21 cellular contexts compared by ENCODE assay signal in genomic region chr4:7331682-7332000, GRCh38.
DNase-seq lines count a peak whose midpoint lies in the region; ATAC-seq, FAIRE-seq and TF ChIP-seq lines count a peak whose summit lies in the region.
"Had no signal": no experiment of that assay in that cellular context is flagged by ENCODE, and none has a peak within 500 bp of the region (broad histone marks: within the 10 kb centered on the region; RNA-seq: fewer than 3 reads in every experiment).

No MANE protein-coding gene starts in this region.

- H3K79me1 ChIP-seq in neuronal stem cell (ENCODE audit: low read depth, low read length): peaks cover 3% of the 10 kb centered on the region

- intact Hi-C loops in left ventricle myocardium inferior (cut with micrococcal nuclease): no loop called here
- intact Hi-C loops in right cardiac atrium (cut with DNase I): no loop called here
- intact Hi-C loops in lower lobe of right lung (cut with DNase I): no loop called here
- intact Hi-C loops in kidney (cut with DNase I): no loop called here

- H4K8ac ChIP-seq in neuronal stem cell (ENCODE audit: low read depth, low read length): no peak overlapping the region

- TF ChIP-seq CTCF in left ventricle myocardium inferior (IDR thresholded peaks at IDR 0.05; ENCODE audit: borderline replicate concordance): no peak
- no peak for TF ChIP-seq CTCF in lower lobe of right lung (IDR thresholded peaks at IDR 0.05)
- no peak for TF ChIP-seq CTCF in kidney (IDR thresholded peaks at IDR 0.05; ENCODE audit: borderline replicate concordance, extremely low read depth, insufficient read depth)

- H2BK12ac ChIP-seq in neuronal stem cell (ENCODE audit: low read length): peak overlapping the region; percentile 60

- no peak overlapping the region for H4K91ac ChIP-seq in neuronal stem cell (ENCODE audit: low read depth, low read length, poor library complexity)

- no peak for ATAC-seq in right cardiac atrium
- no peak for ATAC-seq in lower lobe of right lung
- no peak for ATAC-seq in HG03432 (IDR thresholded peaks at IDR 0.05; ENCODE audit: unreplicated experiment)
- ATAC-seq: CD8-positive, alpha-beta T cell had no signal

- H3K4me1 ChIP-seq in left ventricle myocardium inferior: peaks cover 22% of the 10 kb centered on the region
- H3K4me1 ChIP-seq in right cardiac atrium (ENCODE audit: control insufficient read depth, insufficient read depth, low read length): no peaks in the 10 kb centered on the region
- peaks cover 5% of the 10 kb centered on the region for H3K4me1 ChIP-seq in lower lobe of right lung
- H3K4me1 ChIP-seq in neuronal stem cell (ENCODE audit: control insufficient read depth in 2 of 2, insufficient read depth in 1 of 2, low read depth in 1 of 2, low read length in 2 of 2): peaks cover 0 to 24% of the 10 kb centered on the region in 2 donors
- H3K4me1 ChIP-seq in kidney (ENCODE audit: control insufficient read depth in 1 of 2, insufficient read depth in 1 of 2, low read depth in 1 of 2, low read length in 2 of 2): peaks cover 0 to 2% of the 10 kb centered on the region in 2 donors
- H3K4me1 ChIP-seq: Caco-2 had no signal

- peak overlapping the region; percentile 41 for H2AK5ac ChIP-seq in neuronal stem cell (ENCODE audit: low read depth, low read length)

- no peak overlapping the region for H2BK5ac ChIP-seq in neuronal stem cell (ENCODE audit: low read length)

- DNase-seq in left ventricle myocardium inferior: peak; percentile 7
- no peak for DNase-seq in right cardiac atrium
- DNase-seq in lower lobe of right lung: peak; percentile 28
- DNase-seq in neuronal stem cell (ENCODE audit: low spot score): no peak
- no peak for DNase-seq in kidney
- DNase-seq in SKM-1 treated with dmso at 0.1 percent for 144 hours (lab: John Stamatoyannopoulos, UW; ENCODE audit: unreplicated experiment): no peak
- DNase-seq: 8988T; Caco-2; CD4-positive, CD25-positive, alpha-beta regulatory T cell; CD8-positive, alpha-beta T cell; DMS153; DND-41; H7; HCEC 1CT had no signal

- H2AFZ ChIP-seq in neuronal stem cell (ENCODE audit: low read length): no peak overlapping the region
- H2AFZ ChIP-seq: GM23248 had no signal

- no peak overlapping the region for H3K4me3 ChIP-seq in left ventricle myocardium inferior
- no peak overlapping the region for H3K4me3 ChIP-seq in right cardiac atrium (ENCODE audit: low read length)
- no peak overlapping the region for H3K4me3 ChIP-seq in lower lobe of right lung
- H3K4me3 ChIP-seq in neuronal stem cell (ENCODE audit: low read length in 2 of 2): no peak overlapping the region
- no peak overlapping the region for H3K4me3 ChIP-seq in kidney (ENCODE audit: low read length in 2 of 2)
- H3K4me3 ChIP-seq: BLaER1, GM23248 had no signal

- H3K14ac ChIP-seq in neuronal stem cell (ENCODE audit: low read length): no peak overlapping the region

- no peaks in the 10 kb centered on the region for H3K9me3 ChIP-seq in left ventricle myocardium inferior (replicated peaks)
- H3K9me3 ChIP-seq in right cardiac atrium (ENCODE audit: control insufficient read depth, low read length): no peaks in the 10 kb centered on the region
- no peaks in the 10 kb centered on the region for H3K9me3 ChIP-seq in lower lobe of right lung
- no peaks in the 10 kb centered on the region for H3K9me3 ChIP-seq in neuronal stem cell (replicated peaks in 1 of 2; ENCODE audit: control insufficient read depth in 2 of 2, insufficient read depth in 1 of 2, low read depth in 1 of 2, low read length in 2 of 2)
- H3K9me3 ChIP-seq in kidney (ENCODE audit: control insufficient read depth in 1 of 2, low read length in 2 of 2): no peaks in the 10 kb centered on the region
- H3K9me3 ChIP-seq: BLaER1, Caco-2 had no signal

- 89% methylated on average over 11 of the region's 11 CpGs for WGBS in right cardiac atrium
- no CpG with 5 or more reads among the region's 11 CpGs for WGBS in neuronal stem cell (ENCODE audit: extremely low coverage in 2 of 2, insufficient read length in 2 of 2, insufficient replicate concordance in 1 of 2), 2 donors

- H3K23ac ChIP-seq in neuronal stem cell (ENCODE audit: low read depth, low read length, poor library complexity): peak overlapping the region; percentile 23

- H3K4me2 ChIP-seq in neuronal stem cell (ENCODE audit: insufficient read depth, low read length, poor library complexity, severe bottlenecking): no peak overlapping the region
- H3K4me2 ChIP-seq: BLaER1 had no signal

- H3K27me3 ChIP-seq in left ventricle myocardium inferior (ENCODE audit: low read depth): peaks cover 5% of the 10 kb centered on the region
- H3K27me3 ChIP-seq in right cardiac atrium (ENCODE audit: control insufficient read depth, insufficient read depth): no peaks in the 10 kb centered on the region
- H3K27me3 ChIP-seq in lower lobe of right lung (ENCODE audit: low read depth): no peaks in the 10 kb centered on the region
- H3K27me3 ChIP-seq in neuronal stem cell (ENCODE audit: control insufficient read depth in 3 of 3, insufficient read depth in 3 of 3, low read depth in 1 of 3, low read length in 3 of 3): peaks cover 0 to 5% (median 0%) of the 10 kb centered on the region in 3 experiments
- H3K27me3 ChIP-seq: BLaER1 had no signal

- FAIRE-seq in kidney (lab: Jason Lieb, UNC): no peak
- FAIRE-seq: G401.6, GM12892, H1 had no signal

- no peaks in the 10 kb centered on the region for H3K36me3 ChIP-seq in left ventricle myocardium inferior
- H3K36me3 ChIP-seq in lower lobe of right lung: no peaks in the 10 kb centered on the region
- no peaks in the 10 kb centered on the region for H3K36me3 ChIP-seq in neuronal stem cell (replicated peaks in 1 of 2; ENCODE audit: control insufficient read depth in 2 of 2, insufficient read depth in 2 of 2, low read length in 2 of 2)
- H3K36me3 ChIP-seq in kidney (ENCODE audit: control insufficient read depth in 1 of 2, insufficient read depth in 2 of 2, low read length in 2 of 2): no peaks in the 10 kb centered on the region
- H3K36me3 ChIP-seq: BLaER1 had no signal

- no peak overlapping the region for H2BK120ac ChIP-seq in neuronal stem cell (ENCODE audit: low read depth, low read length)

- no peak overlapping the region for H3K9ac ChIP-seq in neuronal stem cell (ENCODE audit: low read depth, low read length, poor library complexity)
- H3K9ac ChIP-seq in kidney (ENCODE audit: low read length in 2 of 2): no peak overlapping the region
- H3K9ac ChIP-seq: BLaER1, GM23248 had no signal

- H3K4ac ChIP-seq in neuronal stem cell (ENCODE audit: low read length): no peak overlapping the region

- H3K18ac ChIP-seq in neuronal stem cell (ENCODE audit: low read length): peak overlapping the region; percentile 55

- no peak overlapping the region for H3K27ac ChIP-seq in left ventricle myocardium inferior (replicated peaks)
- H3K27ac ChIP-seq in right cardiac atrium (ENCODE audit: low read length): no peak overlapping the region
- H3K27ac ChIP-seq in lower lobe of right lung: no peak overlapping the region
- H3K27ac ChIP-seq in neuronal stem cell (replicated peaks; ENCODE audit: low read length): no peak overlapping the region
- no peak overlapping the region for H3K27ac ChIP-seq in kidney (ENCODE audit: low read depth in 2 of 2, low read length in 2 of 2)
- H3K27ac ChIP-seq: BLaER1, C4-2B, GM23248 had no signal

- H2BK15ac ChIP-seq in neuronal stem cell (ENCODE audit: low read length): peak overlapping the region; percentile 8

Comparison
In these comparisons a context has a peak if more than half of its experiments do, and no peak if none do; other contexts are left out.
1. DNase-seq: peak in left ventricle myocardium inferior (single experiment) and lower lobe of right lung (single experiment); none in right cardiac atrium (0 of 3), neuronal stem cell (single experiment), kidney (single experiment) and SKM-1 treated with dmso at 0.1 percent for 144 hours (single experiment).